In genomic region chr4:129093173-129093974, GRCh38 we compare ENCODE assay signal across 1 cellular context.
TF ChIP-seq lines count a peak whose summit lies in the region.

Gene SCLT1 (minus strand): TSS chr4:129093539. CDS start chr4:129093103, 436 bp downstream.

TF ChIP-seq in K562, 482 proteins besides CTCF, POLR2A, EP300 and RAD21 (continued from another document and continues in another):
- TF ChIP-seq RBM25 (IDR thresholded peaks at IDR 0.05; ENCODE audit: low read depth, low read length, severe bottlenecking), result no peak
- no peak for TF ChIP-seq MXI1 (IDR thresholded peaks at IDR 0.05; ENCODE audit: low read depth, low read length)
- TF ChIP-seq DACH1 (IDR thresholded peaks at IDR 0.05; ENCODE audit: partially characterized antibody), result no peak
- TF ChIP-seq SAFB (IDR thresholded peaks at IDR 0.05; ENCODE audit: borderline replicate concordance, low read depth, low read length), result no peak
- no peak for TF ChIP-seq ATF6 (CRISPR knock-in tag; IDR thresholded peaks at IDR 0.05)
- TF ChIP-seq NFE2L1 (tag; IDR thresholded peaks at IDR 0.05; ENCODE audit: borderline replicate concordance, low read depth), result no peak
- no peak for TF ChIP-seq MAFK (IDR thresholded peaks at IDR 0.05; ENCODE audit: low read length)
- TF ChIP-seq JUN (IDR thresholded peaks at IDR 0.05; ENCODE audit: borderline replicate concordance, low read depth, low read length), result peak; percentile 76
- peak; percentile 50; the same call in 1 of the 2 replicates for TF ChIP-seq JUN (CRISPR knock-in tag; IDR thresholded peaks at IDR 0.05; ENCODE audit: borderline replicate concordance)
- peak; percentile 88 for TF ChIP-seq IRF9 (tag; IDR thresholded peaks at IDR 0.05)
- no peak for TF ChIP-seq ZNF551 (CRISPR knock-in tag; IDR thresholded peaks at IDR 0.05)
- peak; percentile 88; the same call in 1 of the 2 replicates for TF ChIP-seq CBX1 (IDR thresholded peaks at IDR 0.05; ENCODE audit: low read depth)
- peak in 1 of 2 experiments; percentile 69; a peak in 1 of 4 replicates for TF ChIP-seq TEAD1 (CRISPR knock-in tag; IDR thresholded peaks at IDR 0.05)
- TF ChIP-seq NFYB (IDR thresholded peaks at IDR 0.05; ENCODE audit: extremely low read depth, insufficient read length), result peak; percentile 10
- 0 out of 2 replicates have a peak, but pooled peaks have one; percentile 60 for TF ChIP-seq JUNB (CRISPR knock-in tag; conservative IDR thresholded peaks at IDR 0.05)
- TF ChIP-seq FOXO4 (CRISPR knock-in tag; IDR thresholded peaks at IDR 0.05), result no peak
- no peak for TF ChIP-seq ZFP36 (IDR thresholded peaks at IDR 0.05; ENCODE audit: low read depth, low read length, partially characterized antibody)
- TF ChIP-seq PPARD (CRISPR knock-in tag; IDR thresholded peaks at IDR 0.05), result no peak
- no peak for TF ChIP-seq RBM15 (IDR thresholded peaks at IDR 0.05; ENCODE audit: insufficient read depth, low read length)
- peak; percentile 76 for TF ChIP-seq POLR2AphosphoS5 (IDR thresholded peaks at IDR 0.05; ENCODE audit: control insufficient read depth, insufficient read depth, low read depth, low read length)
- peak; percentile 20; the same call in 1 of the 2 replicates for TF ChIP-seq GATAD2B (IDR thresholded peaks at IDR 0.05; ENCODE audit: borderline replicate concordance)
- peak; percentile 87 to 94 for TF ChIP-seq MNT (conservative IDR thresholded peaks at IDR 0.05)
- TF ChIP-seq L3MBTL2 (IDR thresholded peaks at IDR 0.05), result peak; percentile 90
- no peak for TF ChIP-seq HES1 (IDR thresholded peaks at IDR 0.05; ENCODE audit: low read depth)
- TF ChIP-seq SMARCC2 (IDR thresholded peaks at IDR 0.05; ENCODE audit: low read depth), result no peak
- TF ChIP-seq TOE1 (IDR thresholded peaks at IDR 0.05; ENCODE audit: borderline replicate concordance), result peak; percentile 82; the same call in 1 of the 2 replicates
- TF ChIP-seq TOE1 (CRISPR knock-in tag; IDR thresholded peaks at IDR 0.05; ENCODE audit: borderline replicate concordance, low read depth), result peak; percentile 24; the same call in 1 of the 2 replicates
- TF ChIP-seq E2F3 (CRISPR knock-in tag; IDR thresholded peaks at IDR 0.05), result no peak
- TF ChIP-seq ZNF140 (CRISPR knock-in tag; IDR thresholded peaks at IDR 0.05), result no peak
- TF ChIP-seq CREB5 (CRISPR knock-in tag; IDR thresholded peaks at IDR 0.05), result no peak
- peak; percentile 78; the same call in 1 of the 2 replicates for TF ChIP-seq NCOA1 (IDR thresholded peaks at IDR 0.05; ENCODE audit: low read depth)
- TF ChIP-seq NR2C1 (IDR thresholded peaks at IDR 0.05), result no peak
- TF ChIP-seq NR2C1 (tag; IDR thresholded peaks at IDR 0.05), result no peak
- TF ChIP-seq THRAP3 (IDR thresholded peaks at IDR 0.05; ENCODE audit: borderline replicate concordance), result no peak
- peak; percentile 57 for TF ChIP-seq ELF1 (tag; IDR thresholded peaks at IDR 0.05)
- no peak for TF ChIP-seq ZNF436 (CRISPR knock-in tag; IDR thresholded peaks at IDR 0.05)
- TF ChIP-seq WHSC1 (IDR thresholded peaks at IDR 0.05; ENCODE audit: low read length), result no peak
- TF ChIP-seq ETV6 (IDR thresholded peaks at IDR 0.05; ENCODE audit: borderline replicate concordance in 1 of 2, low read depth in 2 of 2, low read length in 1 of 2), result no peak
- no peak for TF ChIP-seq ETV6 (CRISPR knock-in tag; IDR thresholded peaks at IDR 0.05; ENCODE audit: borderline replicate concordance)
- no peak for TF ChIP-seq SMARCA5 (IDR thresholded peaks at IDR 0.05)
- TF ChIP-seq NCOA6 (IDR thresholded peaks at IDR 0.05), result peak; percentile 85
- TF ChIP-seq NELFE (IDR thresholded peaks at IDR 0.05; ENCODE audit: insufficient read depth, insufficient read length), result no peak
- no peak for TF ChIP-seq HOMEZ (CRISPR knock-in tag; IDR thresholded peaks at IDR 0.05)
- TF ChIP-seq FOXK2 (conservative IDR thresholded peaks at IDR 0.05 in 1 of 2, IDR thresholded peaks at IDR 0.05 in 1 of 2; ENCODE audit: low read depth in 2 of 2), result peak; percentile 22 to 32; a peak in 1 of 4 replicates
- no peak for TF ChIP-seq ZNF384 (IDR thresholded peaks at IDR 0.05; ENCODE audit: low read depth, low read length)
- TF ChIP-seq ZNF263 (CRISPR knock-in tag; IDR thresholded peaks at IDR 0.05; ENCODE audit: borderline replicate concordance), result no peak; the same call in 1 of the 2 replicates
- peak; percentile 91 for TF ChIP-seq LCOR (CRISPR knock-in tag; IDR thresholded peaks at IDR 0.05)
- TF ChIP-seq RAD51 (IDR thresholded peaks at IDR 0.05; ENCODE audit: borderline replicate concordance, low read depth), result no peak
- TF ChIP-seq ZNF282 (CRISPR knock-in tag; IDR thresholded peaks at IDR 0.05), result no peak
- no peak for TF ChIP-seq THRA (IDR thresholded peaks at IDR 0.05)
- TF ChIP-seq HMG20A (CRISPR knock-in tag; conservative IDR thresholded peaks at IDR 0.05), result no peak
- no peak for TF ChIP-seq ZNF311 (CRISPR knock-in tag; IDR thresholded peaks at IDR 0.05)
- no peak for TF ChIP-seq ZNF644 (tag; IDR thresholded peaks at IDR 0.05; ENCODE audit: low read depth)
- peak; percentile 42 for TF ChIP-seq FOS (IDR thresholded peaks at IDR 0.05; ENCODE audit: extremely low read depth, insufficient read length)
- TF ChIP-seq THAP7 (CRISPR knock-in tag; IDR thresholded peaks at IDR 0.05), result no peak; the same call in 1 of the 2 replicates
- TF ChIP-seq ELF4 (CRISPR knock-in tag; IDR thresholded peaks at IDR 0.05), result no peak
- TF ChIP-seq SIN3A (IDR thresholded peaks at IDR 0.05; ENCODE audit: borderline replicate concordance in 2 of 2, control insufficient read depth in 1 of 2, low read depth in 2 of 2, low read length in 2 of 2), result peak in 1 of 2 experiments; percentile 52; a peak in 2 of 4 replicates
- no peak for TF ChIP-seq MBD1 (CRISPR knock-in tag; IDR thresholded peaks at IDR 0.05)
- TF ChIP-seq CGGBP1 (CRISPR knock-in tag; IDR thresholded peaks at IDR 0.05), result no peak
- no peak for TF ChIP-seq ZC3H4 (CRISPR knock-in tag; IDR thresholded peaks at IDR 0.05; ENCODE audit: borderline replicate concordance)
- TF ChIP-seq ZNF12 (CRISPR knock-in tag; IDR thresholded peaks at IDR 0.05), result no peak
